ENCODE assay signal across 1 cellular context in the genomic region with DNA sequence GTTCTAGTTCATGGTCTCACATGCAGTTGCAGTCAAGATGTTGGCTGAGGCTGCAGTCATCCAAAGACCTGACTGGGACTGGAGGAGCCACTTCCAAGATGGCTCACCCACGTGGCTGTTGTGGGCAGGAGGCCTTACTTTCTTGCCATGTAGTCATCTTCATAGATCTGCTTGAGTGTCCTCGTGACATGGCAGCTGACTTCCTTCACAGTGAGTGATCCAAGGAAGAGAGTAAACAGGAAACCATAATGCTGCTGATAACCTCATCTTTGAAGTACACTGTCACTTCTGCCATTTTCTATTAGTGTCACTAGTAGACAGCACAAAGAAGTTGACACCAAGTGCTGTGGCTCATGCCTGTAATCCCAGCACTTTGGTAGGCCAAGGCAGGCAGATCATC.
TF ChIP-seq lines count a peak whose summit lies in the region.

No MANE protein-coding gene starts in this region.

TF ChIP-seq in K562, 482 proteins besides CTCF, POLR2A, EP300 and RAD21 (continued from another document and continues in another):
- TF ChIP-seq GMEB1 (CRISPR knock-in tag; IDR thresholded peaks at IDR 0.05): no peak
- no peak for TF ChIP-seq KDM2B (CRISPR knock-in tag; IDR thresholded peaks at IDR 0.05)
- peak; percentile 55; the same call in 1 of the 2 replicates for TF ChIP-seq ETV5 (CRISPR knock-in tag; IDR thresholded peaks at IDR 0.05; ENCODE audit: low read depth)
- no peak for TF ChIP-seq ZFP1 (CRISPR knock-in tag; IDR thresholded peaks at IDR 0.05)
- TF ChIP-seq ERF (CRISPR knock-in tag; IDR thresholded peaks at IDR 0.05): no peak
- no peak for TF ChIP-seq ZC3H11A (IDR thresholded peaks at IDR 0.05; ENCODE audit: low read depth, low read length)
- TF ChIP-seq ASH1L (IDR thresholded peaks at IDR 0.05; ENCODE audit: borderline replicate concordance, low read depth, partially characterized antibody): no peak
- 0 out of 2 replicates have a peak, but pooled peaks have one; percentile 32 for TF ChIP-seq NR4A1 (CRISPR knock-in tag; IDR thresholded peaks at IDR 0.05)
- peak; percentile 75 for TF ChIP-seq NR4A1 (tag; IDR thresholded peaks at IDR 0.05)
- TF ChIP-seq NR2F6 (CRISPR knock-in tag; IDR thresholded peaks at IDR 0.05): no peak
- TF ChIP-seq ZNF280A (IDR thresholded peaks at IDR 0.05; ENCODE audit: low read depth, partially characterized antibody): no peak
- TF ChIP-seq ZNF583 (CRISPR knock-in tag; IDR thresholded peaks at IDR 0.05): no peak
- peak; percentile 29 for TF ChIP-seq ZNF239 (CRISPR knock-in tag; IDR thresholded peaks at IDR 0.05)
- TF ChIP-seq GATAD2A (IDR thresholded peaks at IDR 0.05): no peak
- TF ChIP-seq KLF1 (tag; IDR thresholded peaks at IDR 0.05): no peak
- TF ChIP-seq SRF (CRISPR knock-in tag; IDR thresholded peaks at IDR 0.05): no peak
- no peak for TF ChIP-seq POLR3A (IDR thresholded peaks at IDR 0.05; ENCODE audit: borderline replicate concordance, extremely low read depth, insufficient read depth, insufficient read length)
- TF ChIP-seq ID3 (CRISPR knock-in tag; IDR thresholded peaks at IDR 0.05): no peak
- TF ChIP-seq ID3 (tag; IDR thresholded peaks at IDR 0.05): peak; percentile 95
- no peak for TF ChIP-seq RHOXF2B (CRISPR knock-in tag; conservative IDR thresholded peaks at IDR 0.05)
- TF ChIP-seq HMGN3 (IDR thresholded peaks at IDR 0.05; ENCODE audit: borderline replicate concordance, extremely low read depth, insufficient read length, low read depth, low read length): no peak
- TF ChIP-seq CLOCK (CRISPR knock-in tag; IDR thresholded peaks at IDR 0.05; ENCODE audit: borderline replicate concordance): no peak; the same call in 1 of the 2 replicates
- TF ChIP-seq DNMT1 (IDR thresholded peaks at IDR 0.05): no peak
- TF ChIP-seq RB1 (IDR thresholded peaks at IDR 0.05; ENCODE audit: low read depth): no peak
- TF ChIP-seq ZFX (CRISPR knock-in tag; IDR thresholded peaks at IDR 0.05): no peak
- no peak for TF ChIP-seq LEF1 (IDR thresholded peaks at IDR 0.05)
- no peak for TF ChIP-seq MXD1 (CRISPR knock-in tag; IDR thresholded peaks at IDR 0.05; ENCODE audit: borderline replicate concordance, poor library complexity, severe bottlenecking)
- TF ChIP-seq FOXA1 (IDR thresholded peaks at IDR 0.05; ENCODE audit: borderline replicate concordance): no peak
- no peak for TF ChIP-seq STAG1 (CRISPR knock-in tag; IDR thresholded peaks at IDR 0.05; ENCODE audit: borderline replicate concordance)
- no peak for TF ChIP-seq ZMIZ1 (IDR thresholded peaks at IDR 0.05; ENCODE audit: low read depth in 2 of 2, low read length in 2 of 2)
- TF ChIP-seq FOXJ2 (tag; IDR thresholded peaks at IDR 0.05): peak; percentile 41; the same call in 1 of the 2 replicates
- TF ChIP-seq ZNF143 (CRISPR knock-in tag; IDR thresholded peaks at IDR 0.05): no peak
- TF ChIP-seq ZBTB2 (IDR thresholded peaks at IDR 0.05): no peak
- no peak for TF ChIP-seq MAFK (IDR thresholded peaks at IDR 0.05; ENCODE audit: low read length)
- TF ChIP-seq, protein P1, sequence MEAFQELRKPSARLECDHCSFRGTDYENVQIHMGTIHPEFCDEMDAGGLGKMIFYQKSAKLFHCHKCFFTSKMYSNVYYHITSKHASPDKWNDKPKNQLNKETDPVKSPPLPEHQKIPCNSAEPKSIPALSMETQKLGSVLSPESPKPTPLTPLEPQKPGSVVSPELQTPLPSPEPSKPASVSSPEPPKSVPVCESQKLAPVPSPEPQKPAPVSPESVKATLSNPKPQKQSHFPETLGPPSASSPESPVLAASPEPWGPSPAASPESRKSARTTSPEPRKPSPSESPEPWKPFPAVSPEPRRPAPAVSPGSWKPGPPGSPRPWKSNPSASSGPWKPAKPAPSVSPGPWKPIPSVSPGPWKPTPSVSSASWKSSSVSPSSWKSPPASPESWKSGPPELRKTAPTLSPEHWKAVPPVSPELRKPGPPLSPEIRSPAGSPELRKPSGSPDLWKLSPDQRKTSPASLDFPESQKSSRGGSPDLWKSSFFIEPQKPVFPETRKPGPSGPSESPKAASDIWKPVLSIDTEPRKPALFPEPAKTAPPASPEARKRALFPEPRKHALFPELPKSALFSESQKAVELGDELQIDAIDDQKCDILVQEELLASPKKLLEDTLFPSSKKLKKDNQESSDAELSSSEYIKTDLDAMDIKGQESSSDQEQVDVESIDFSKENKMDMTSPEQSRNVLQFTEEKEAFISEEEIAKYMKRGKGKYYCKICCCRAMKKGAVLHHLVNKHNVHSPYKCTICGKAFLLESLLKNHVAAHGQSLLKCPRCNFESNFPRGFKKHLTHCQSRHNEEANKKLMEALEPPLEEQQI (IDR thresholded peaks at IDR 0.05): no peak
- TF ChIP-seq, protein P2, sequence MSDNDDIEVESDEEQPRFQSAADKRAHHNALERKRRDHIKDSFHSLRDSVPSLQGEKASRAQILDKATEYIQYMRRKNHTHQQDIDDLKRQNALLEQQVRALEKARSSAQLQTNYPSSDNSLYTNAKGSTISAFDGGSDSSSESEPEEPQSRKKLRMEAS (CRISPR knock-in tag; IDR thresholded peaks at IDR 0.05): peak; percentile 53; the same call in 1 of the 2 replicates
- peak; percentile 62; the same call in 1 of the 2 replicates for TF ChIP-seq MEF2D (tag; conservative IDR thresholded peaks at IDR 0.05; ENCODE audit: low read depth)
- no peak for TF ChIP-seq RFX5 (IDR thresholded peaks at IDR 0.05; ENCODE audit: low read depth, low read length)
- TF ChIP-seq SMARCC2 (IDR thresholded peaks at IDR 0.05; ENCODE audit: low read depth): no peak
- no peak for TF ChIP-seq CHD1 (IDR thresholded peaks at IDR 0.05; ENCODE audit: low read length)
- TF ChIP-seq ZKSCAN1 (IDR thresholded peaks at IDR 0.05; ENCODE audit: low read depth, low read length): no peak
- TF ChIP-seq NR2C2 (CRISPR knock-in tag; IDR thresholded peaks at IDR 0.05): no peak
- peak; percentile 63; the same call in 1 of the 2 replicates for TF ChIP-seq NR2C2 (tag; IDR thresholded peaks at IDR 0.05)
- TF ChIP-seq MYBL2 (IDR thresholded peaks at IDR 0.05; ENCODE audit: low read depth): no peak
- TF ChIP-seq MYBL2 (CRISPR knock-in tag; IDR thresholded peaks at IDR 0.05; ENCODE audit: borderline replicate concordance): no peak
- TF ChIP-seq ETS1 (conservative IDR thresholded peaks at IDR 0.05; ENCODE audit: control insufficient read depth, low read depth, low read length): no peak
- TF ChIP-seq BHLHE40 (IDR thresholded peaks at IDR 0.05; ENCODE audit: low read length): peak; percentile 62
- no peak for TF ChIP-seq ZNF3 (CRISPR knock-in tag; IDR thresholded peaks at IDR 0.05)
- TF ChIP-seq TEAD1 (CRISPR knock-in tag; IDR thresholded peaks at IDR 0.05): no peak
- no peak for TF ChIP-seq ETV6 (IDR thresholded peaks at IDR 0.05; ENCODE audit: borderline replicate concordance in 1 of 2, low read depth in 2 of 2, low read length in 1 of 2)
- TF ChIP-seq ETV6 (CRISPR knock-in tag; IDR thresholded peaks at IDR 0.05; ENCODE audit: borderline replicate concordance): no peak
- 0 out of 2 replicates have a peak, but pooled peaks have one; percentile 8 for TF ChIP-seq IRF9 (tag; IDR thresholded peaks at IDR 0.05)
